In genomic region chr11:60924110-60924905, GRCh38 we compare ENCODE assay signal across 7 cellular contexts. TPM values are rescaled to one million over a fixed set of nuclear protein-coding genes. Genes with fewer than 3 reads are reported as not detected.
DNase-seq lines count a peak whose midpoint lies in the region; ATAC-seq and TF ChIP-seq lines count a peak whose summit lies in the region.

Gene TMEM132A, plus strand, starts transcription at chr11:60924460. Its CDS starts 174 bp downstream, at chr11:60924634.

- intact Hi-C loops in gastrocnemius medialis (cut with DNase I; ENCODE audit: low total_unique reads): no loop called here

- peak; percentile 90 for DNase-seq in G401 (ENCODE audit: low spot score)
- peak; percentile 64 for DNase-seq in HK-2 (ENCODE audit: unreplicated experiment)
- peak; percentile 7 for DNase-seq in OCI-M1 (lab: John Stamatoyannopoulos, UW)
- DNase-seq in cardiac fibroblast (ENCODE audit: low read depth in 2 of 2): peak; percentile 64 to 66
- DNase-seq in iPS-NIHi7 (ENCODE audit: extremely low spot score): peak; percentile 94
- DNase-seq in gastrocnemius medialis: peak in 1 of 2 donors; percentile 55
- no peak for DNase-seq in inferior parietal cortex (ENCODE audit: extremely low spot score)

- H3K27ac ChIP-seq in gastrocnemius medialis: peak within 1 kb of the TSS in 2 of 4 donors; percentile 20 to 52

- H3K4me3 ChIP-seq in cardiac fibroblast (replicated peaks in 1 of 2; ENCODE audit: low read depth in 2 of 2, low read length in 2 of 2) (peak within 1 kb of the TSS; percentile 69 to 80), gastrocnemius medialis (peak within 1 kb of the TSS; percentile 57 to 70 (median 62))

- H3K4me1 ChIP-seq in gastrocnemius medialis: peaks cover 10 to 26% of the 10 kb centered on the region in 2 donors

- TF ChIP-seq POLR2A in gastrocnemius medialis (IDR thresholded peaks at IDR 0.05): no peak

- peaks cover 10 to 29% (median 21%) of the 10 kb centered on the region in 3 donors for H3K27me3 ChIP-seq in gastrocnemius medialis

- TF ChIP-seq CTCF in cardiac fibroblast (IDR thresholded peaks at IDR 0.05; ENCODE audit: low read depth, low read length) (no peak), gastrocnemius medialis (IDR thresholded peaks at IDR 0.05 in 4 of 5, conservative IDR thresholded peaks at IDR 0.05 in 1 of 5) (no peak)

- peaks cover 0 to 36% of the 10 kb centered on the region in 2 donors for H3K36me3 ChIP-seq in gastrocnemius medialis

- H3K9me3 ChIP-seq in gastrocnemius medialis: no peaks in the 10 kb centered on the region

- ATAC-seq in gastrocnemius medialis: peak; percentile 55 to 68

- in situ Hi-C loops in G401 (cut with HindIII; ENCODE audit: low sequenced_read_pairs): no loop called here
- in situ Hi-C loops in gastrocnemius medialis (cut with MboI; ENCODE audit: low sequenced_read_pairs in 4 of 4): loop anchor here in 1 of 4 donors (25.0 kb wide), 1 partner anchor 238 kb away; the partner anchor contains the start of gene VPS37C

RNA-seq across cellular contexts. Expression of gene TMEM132A, which starts in this region (rescaled TPM):
- 51.7 and 53.5 TPM in 2 replicates for total RNA-seq in G401 (2014; rRNA removed; shearing (Covaris generic))
- total RNA-seq in gastrocnemius medialis: 1 to 10 TPM; 2.5 to 3.7 (median 3.1) TPM

Comparison
In these comparisons a context has a peak if more than half of its experiments do, and no peak if none do; other contexts are left out.
1. RNA of gene TMEM132A (total RNA-seq): 51.7 to 53.5 TPM in G401; 2.5 to 3.7 TPM in gastrocnemius medialis; every median in the first group is over 10 times any median in the second.